2 cellular contexts compared by ENCODE assay signal in genomic region chr20:51943326-51943725, GRCh38.
DNase-seq lines count a peak whose midpoint lies in the region; TF ChIP-seq lines count a peak whose summit lies in the region.
"Not testable (repeated sequence)": the region's sequence is repeated elsewhere in the genome, so short reads cannot be mapped to it uniquely, and the experiment has no call there.

No MANE protein-coding gene starts in this region.

- not testable (repeated sequence) for H2BK120ac ChIP-seq in trophoblast cell (ENCODE audit: insufficient read depth, low read length, poor library complexity)

- not testable (repeated sequence) for H3K79me2 ChIP-seq in trophoblast cell (ENCODE audit: control insufficient read depth, insufficient read depth, low read length, poor library complexity)

- H3K27me3 ChIP-seq in trophoblast cell (ENCODE audit: insufficient read depth, low read length): not testable (repeated sequence)

- H3K79me1 ChIP-seq in trophoblast cell (ENCODE audit: low read length): not testable (repeated sequence)

- not testable (repeated sequence) for H2BK12ac ChIP-seq in trophoblast cell (ENCODE audit: low read length)

- not testable (repeated sequence) for H2AFZ ChIP-seq in trophoblast cell (ENCODE audit: insufficient read depth, low read length, poor library complexity)

- not testable (repeated sequence) for H3K9me3 ChIP-seq in HEK293 (ENCODE audit: control insufficient read depth, insufficient read depth, low read depth, low read length); trophoblast cell (ENCODE audit: insufficient read depth, low read depth, low read length)

- CTCF ChIA-PET in HEK293 (lab: Yijun Ruan, JAX): interaction anchor here (0.7 kb wide), 1 partner anchor 242 kb away, joined by 3 read pairs; no protein-coding TSS in a partner anchor

- H4K8ac ChIP-seq in trophoblast cell (ENCODE audit: low read depth, low read length): not testable (repeated sequence)

- H3K18ac ChIP-seq in trophoblast cell (ENCODE audit: low read length): not testable (repeated sequence)

- not testable (repeated sequence) for TF ChIP-seq CTCF in HEK293 (tag by site-specific recombination; IDR thresholded peaks at IDR 0.05)

- H4K91ac ChIP-seq in trophoblast cell (ENCODE audit: low read depth, low read length): not testable (repeated sequence)

- not testable (repeated sequence) for H3K4me2 ChIP-seq in trophoblast cell (ENCODE audit: low read length)

- H3K4me1 ChIP-seq in HEK293 (ENCODE audit: control insufficient read depth, insufficient read depth, low read length); trophoblast cell (ENCODE audit: control insufficient read depth in 1 of 2, insufficient read depth in 2 of 2, low read length in 2 of 2): not testable (repeated sequence)

- H3K4ac ChIP-seq in trophoblast cell (ENCODE audit: low read depth, low read length): not testable (repeated sequence)

- not testable (repeated sequence) for H3K36me3 ChIP-seq in HEK293 (ENCODE audit: control insufficient read depth in 2 of 2, insufficient read depth in 1 of 2, low read length in 2 of 2); trophoblast cell (ENCODE audit: control insufficient read depth in 1 of 2, insufficient read depth in 2 of 2, low read length in 2 of 2)

- not testable (repeated sequence) for H2AK5ac ChIP-seq in trophoblast cell (ENCODE audit: low read length)

- peak; percentile 52 to 58 for DNase-seq in trophoblast cell

- H2BK5ac ChIP-seq in trophoblast cell (ENCODE audit: low read depth, low read length, poor library complexity): not testable (repeated sequence)

- H3K27ac ChIP-seq in HEK293 (ENCODE audit: extremely low read depth, low read depth, low read length); trophoblast cell (ENCODE audit: low read depth, low read length): not testable (repeated sequence)

- not testable (repeated sequence) for H3K4me3 ChIP-seq in HEK293 (ENCODE audit: low read depth, low read length); trophoblast cell (ENCODE audit: low read depth, low read length)

- H3K23ac ChIP-seq in trophoblast cell (ENCODE audit: low read length): not testable (repeated sequence)

- not testable (repeated sequence) for H3K14ac ChIP-seq in trophoblast cell (ENCODE audit: low read length)

- not testable (repeated sequence) for H4K12ac ChIP-seq in trophoblast cell (ENCODE audit: low read depth, low read length)

- POLR2A ChIA-PET in HEK293 (lab: Yijun Ruan, JAX): not testable (repeated sequence)

- not testable (repeated sequence) for H3K9ac ChIP-seq in trophoblast cell (ENCODE audit: low read length)

- WGBS in trophoblast cell (ENCODE audit: extremely low coverage, insufficient coverage, insufficient read length): no CpG with 5 or more reads among the region's 6 CpGs

TF ChIP-seq in HEK293, 187 proteins besides CTCF, POLR2A, EP300 and RAD21:
- peak; percentile 62 for TF ChIP-seq ZNF335 (tag by site-specific recombination; conservative IDR thresholded peaks at IDR 0.05)
TF ChIP-seq in HEK293: peak in this region for 1; not testable (repeated sequence) for 186.
